ENCODE assay signal across 22 cellular contexts in genomic region chr4:81732980-81733379, GRCh38.
A peak's percentile ranks its signal among the peaks of the same experiment; 100 is the strongest.
DNase-seq lines count a peak whose midpoint lies in the region; ATAC-seq and TF ChIP-seq lines count a peak whose summit lies in the region.
"Had no signal": no experiment of that assay in that cellular context is flagged by ENCODE, and none has a peak within 500 bp of the region (broad histone marks: within the 10 kb centered on the region; RNA-seq: fewer than 3 reads in every experiment).

No MANE protein-coding gene starts in this region.

- peaks cover 1% of the 10 kb centered on the region for H3K9me3 ChIP-seq in trophoblast cell (ENCODE audit: insufficient read depth, low read depth, low read length)
- H3K9me3 ChIP-seq: BE2C, BLaER1 had no signal

- WGBS in trophoblast cell (ENCODE audit: extremely low coverage, insufficient coverage, insufficient read length): no CpG with 5 or more reads among the region's 1 CpG

- no peak overlapping the region for H3K27ac Mint-ChIP-seq in HFFc6
- H3K27ac Mint-ChIP-seq: CD14-positive monocyte; CD4-positive, alpha-beta memory T cell; CD4-positive, CD25-positive, alpha-beta regulatory T cell; CD8-positive, alpha-beta memory T cell had no signal

- H4K8ac ChIP-seq in trophoblast cell (ENCODE audit: low read depth, low read length): no peak overlapping the region

- peak; percentile 44 for ATAC-seq in esophagus mucosa
- no peak for ATAC-seq in HG03571 (IDR thresholded peaks at IDR 0.05; ENCODE audit: unreplicated experiment)

- H3K9ac ChIP-seq in trophoblast cell (ENCODE audit: low read length): no peak overlapping the region
- H3K9ac ChIP-seq: BLaER1 had no signal

- no peak overlapping the region for H2BK120ac ChIP-seq in trophoblast cell (ENCODE audit: insufficient read depth, low read length, poor library complexity)

- H3K9me3 Mint-ChIP-seq in HFFc6: peaks cover 43% of the 10 kb centered on the region
- H3K9me3 Mint-ChIP-seq: CD4-positive, alpha-beta memory T cell; CD4-positive, CD25-positive, alpha-beta regulatory T cell; CD8-positive, alpha-beta memory T cell had no signal

- H3K27ac ChIP-seq in trophoblast cell (ENCODE audit: low read depth, low read length): no peak overlapping the region
- H3K27ac ChIP-seq: BLaER1 had no signal

- no peaks in the 10 kb centered on the region for H3K79me2 ChIP-seq in trophoblast cell (ENCODE audit: control insufficient read depth, insufficient read depth, low read length, poor library complexity)

- no peak overlapping the region for H3K14ac ChIP-seq in trophoblast cell (ENCODE audit: low read length)

- no peak overlapping the region for H3K4me3 ChIP-seq in trophoblast cell (ENCODE audit: low read depth, low read length)
- H3K4me3 ChIP-seq: BLaER1 had no signal

- H3K4ac ChIP-seq in trophoblast cell (ENCODE audit: low read depth, low read length): no peak overlapping the region

- DNase-seq in trophoblast cell (peak; percentile 92), HFFc6 (no peak), NCI-H2227 (lab: John Stamatoyannopoulos, UW; ENCODE audit: unreplicated experiment) (no peak)
- DNase-seq: 8988T; ACHN; BE2C; C1 segment of cervical spinal cord; CD4-positive, alpha-beta memory T cell; CD4-positive, CD25-positive, alpha-beta regulatory T cell; CD8-positive, alpha-beta memory T cell; COR-L47; DMS 273 treated with DMSO at 0.1 percent for 48 hours; DMS153; DMS53; DMS79; DND-41; EL; GF-D8 had no signal

- no peaks in the 10 kb centered on the region for H3K79me1 ChIP-seq in trophoblast cell (ENCODE audit: low read length)

- H3K27me3 ChIP-seq in trophoblast cell (ENCODE audit: insufficient read depth, low read length): no peaks in the 10 kb centered on the region
- H3K27me3 ChIP-seq: BE2C, BLaER1 had no signal

- no peak overlapping the region for H3K18ac ChIP-seq in trophoblast cell (ENCODE audit: low read length)

- no peak overlapping the region for H3K4me3 Mint-ChIP-seq in HFFc6
- H3K4me3 Mint-ChIP-seq: CD14-positive monocyte; CD4-positive, alpha-beta memory T cell; CD4-positive, CD25-positive, alpha-beta regulatory T cell; CD8-positive, alpha-beta memory T cell had no signal

- no peak overlapping the region for H2AFZ ChIP-seq in trophoblast cell (ENCODE audit: insufficient read depth, low read length, poor library complexity)

- no peak overlapping the region for H3K23ac ChIP-seq in trophoblast cell (ENCODE audit: low read length)

- no peak for TF ChIP-seq CTCF in HFFc6 (IDR thresholded peaks at IDR 0.05)

- no peak overlapping the region for H2BK12ac ChIP-seq in trophoblast cell (ENCODE audit: low read length)

- H4K12ac ChIP-seq in trophoblast cell (ENCODE audit: low read depth, low read length): no peak overlapping the region

- no peaks in the 10 kb centered on the region; the same call in 1 of the 2 replicates for H3K27me3 Mint-ChIP-seq in HFFc6 (ENCODE audit: insufficient read depth)

- no peaks in the 10 kb centered on the region for H3K36me3 ChIP-seq in trophoblast cell (ENCODE audit: control insufficient read depth in 1 of 2, insufficient read depth in 2 of 2, low read length in 2 of 2)
- H3K36me3 ChIP-seq: BE2C, BLaER1 had no signal

- H3K4me1 ChIP-seq in trophoblast cell (ENCODE audit: control insufficient read depth in 1 of 2, insufficient read depth in 2 of 2, low read length in 2 of 2): peaks cover 0 to 4% of the 10 kb centered on the region in 2 experiments
- H3K4me1 ChIP-seq: BE2C, BLaER1 had no signal

- no peak overlapping the region for H2BK5ac ChIP-seq in trophoblast cell (ENCODE audit: low read depth, low read length, poor library complexity)

- H3K4me2 ChIP-seq in trophoblast cell (ENCODE audit: low read length): no peak overlapping the region
- H3K4me2 ChIP-seq: BLaER1 had no signal

- no peaks in the 10 kb centered on the region for H3K36me3 Mint-ChIP-seq in HFFc6 (ENCODE audit: low read depth)
- H3K36me3 Mint-ChIP-seq: CD14-positive monocyte; CD4-positive, alpha-beta memory T cell; CD4-positive, CD25-positive, alpha-beta regulatory T cell; CD8-positive, alpha-beta memory T cell had no signal

- H3K4me1 Mint-ChIP-seq in HFFc6 (ENCODE audit: low read depth): no peaks in the 10 kb centered on the region
- H3K4me1 Mint-ChIP-seq: CD14-positive monocyte; CD4-positive, alpha-beta memory T cell; CD8-positive, alpha-beta memory T cell had no signal

- no peak overlapping the region for H4K91ac ChIP-seq in trophoblast cell (ENCODE audit: low read depth, low read length)

- no peak overlapping the region for H2AK5ac ChIP-seq in trophoblast cell (ENCODE audit: low read length)

Comparison
In these comparisons a context has a peak if more than half of its experiments do, and no peak if none do; other contexts are left out.
1. DNase-seq: peak in trophoblast cell (2 of 2); none in HFFc6 (single experiment) and NCI-H2227 (single experiment).